Comparison of ENCODE assay signal across 16 cellular contexts in genomic region chr17:35875439-35876139, GRCh38. TPM values are rescaled to one million over a fixed set of nuclear protein-coding genes. Genes with fewer than 3 reads are reported as not detected.
DNase-seq lines count a peak whose midpoint lies in the region; ATAC-seq, FAIRE-seq and TF ChIP-seq lines count a peak whose summit lies in the region.
"Had no signal": no experiment of that assay in that cellular context is flagged by ENCODE, and none has a peak within 500 bp of the region (broad histone marks: within the 10 kb centered on the region; RNA-seq: fewer than 3 reads in every experiment).

No MANE protein-coding gene starts in this region.

- peaks cover 72 to 88% (median 80%) of the 10 kb centered on the region in 10 experiments for H3K4me1 ChIP-seq in BLaER1 treated with 17β-estradiol and CSF1 and Interleukin-3, amounts not matched to agents 10 nM and 100 nM
- H3K4me1 ChIP-seq in CD8-positive, alpha-beta memory T cell (ENCODE audit: insufficient read depth, low read length): peaks cover 36% of the 10 kb centered on the region

- POLR2A ChIA-PET in CD8-positive, alpha-beta memory T cell (lab: Charles Lee): interaction anchor here (0.5 to 4.1 kb wide), 12 partner anchors 9 to 317 kb away, joined by 3 to 37 read pairs (median 6); partner anchors contain the start of gene RDM1

- peak overlapping the region; percentile 51 to 90 (median 72) for H3K4me2 ChIP-seq in BLaER1 treated with 17β-estradiol and CSF1 and Interleukin-3, amounts not matched to agents 10 nM and 100 nM

- no peak for FAIRE-seq in D721Med (lab: Jason Lieb, UNC)

- peaks cover 48 to 90% (median 60%) of the 10 kb centered on the region in 3 donors for H3K36me3 Mint-ChIP-seq in CD8-positive, alpha-beta memory T cell
- H3K36me3 Mint-ChIP-seq in immature natural killer cell: peaks cover 42 to 62% (median 60%) of the 10 kb centered on the region in 3 donors
- H3K36me3 Mint-ChIP-seq: brain had no signal

- no peak for TF ChIP-seq CTCF in D721Med (IDR thresholded peaks at IDR 0.05; ENCODE audit: insufficient read depth, missing control alignments)

- no peaks in the 10 kb centered on the region for H3K27me3 ChIP-seq in BLaER1 treated with 17β-estradiol and CSF1 and Interleukin-3, amounts not matched to agents 10 nM and 100 nM
- no peaks in the 10 kb centered on the region for H3K27me3 ChIP-seq in CD8-positive, alpha-beta memory T cell (ENCODE audit: insufficient read depth, low read length, poor library complexity, severe bottlenecking)

- no peaks in the 10 kb centered on the region for H3K27me3 Mint-ChIP-seq in CD8-positive, alpha-beta memory T cell
- H3K27me3 Mint-ChIP-seq in immature natural killer cell (ENCODE audit: low read depth in 3 of 3): peaks cover 2 to 17% (median 13%) of the 10 kb centered on the region in 3 donors
- H3K27me3 Mint-ChIP-seq: brain had no signal

- peak overlapping the region in 10 of 11 experiments; percentile 5 to 73 (median 56); a peak in 17 of 22 replicates for H3K27ac ChIP-seq in BLaER1 treated with 17β-estradiol and CSF1 and Interleukin-3, amounts not matched to agents 10 nM and 100 nM
- H3K27ac ChIP-seq in CD8-positive, alpha-beta memory T cell (ENCODE audit: low read depth, low read length): peak overlapping the region; percentile 40

- H3K36me3 ChIP-seq in BLaER1 treated with 17β-estradiol and CSF1 and Interleukin-3, amounts not matched to agents 10 nM and 100 nM: peaks cover 0 to 14% (median 0%) of the 10 kb centered on the region in 11 experiments; a peak in 1 of 22 replicates
- H3K36me3 ChIP-seq in CD8-positive, alpha-beta memory T cell (ENCODE audit: insufficient read depth, low read length): peaks cover 4% of the 10 kb centered on the region

- peak overlapping the region; percentile 57 to 93 (median 89) for H3K27ac Mint-ChIP-seq in CD8-positive, alpha-beta memory T cell
- peak overlapping the region; percentile 87 to 97 (median 94) for H3K27ac Mint-ChIP-seq in immature natural killer cell
- H3K27ac Mint-ChIP-seq: brain had no signal

- H3K4me1 Mint-ChIP-seq in CD8-positive, alpha-beta memory T cell: peaks cover 65 to 77% (median 69%) of the 10 kb centered on the region in 3 donors
- H3K4me1 Mint-ChIP-seq in immature natural killer cell: peaks cover 84 to 93% of the 10 kb centered on the region in 2 donors
- H3K4me1 Mint-ChIP-seq: brain had no signal

- DNase-seq in CD8-positive, alpha-beta memory T cell: peak in 3 of 5 donors; percentile 22 to 63 (median 53)
- DNase-seq in UCSD-AML1 (lab: John Stamatoyannopoulos, UW; ENCODE audit: unreplicated experiment) (peak; percentile 56), immature natural killer cell (peak; percentile 37 to 54 (median 52)), D721Med (ENCODE audit: insufficient read length, low spot score) (no peak)
- DNase-seq: activated CD8-positive, alpha-beta memory T cell treated with anti-CD3 and anti-CD28 coated beads, Interleukin-2, amount 50 U/mL, for 48 hours; COR-L47; GDM1; SHP77 treated with DMSO at 0.1 percent for 48 hours; stimulated activated CD4-positive, alpha-beta T cell treated with anti-CD3 and anti-CD28 coated beads, Interleukin-4, amount 100 ng/mL, for 4 hours; stimulated activated naive CD4-positive, alpha-beta T cell treated with Interleukin-2 at 50 U/mL for 16 hours had no signal

- H3K4me3 ChIP-seq in BLaER1 treated with 17β-estradiol and CSF1 and Interleukin-3, amounts not matched to agents 10 nM and 100 nM: peak overlapping the region in 2 of 10 experiments; percentile 11 to 26; a peak in 1 of 20 replicates
- H3K4me3 ChIP-seq in CD8-positive, alpha-beta memory T cell (ENCODE audit: low read length): peak overlapping the region; percentile 53
- H3K4me3 ChIP-seq: lung had no signal

- H3K9me3 ChIP-seq in BLaER1 treated with 17β-estradiol and CSF1 and Interleukin-3, amounts not matched to agents 10 nM and 100 nM (replicated peaks in 1 of 11): no peaks in the 10 kb centered on the region
- H3K9me3 ChIP-seq in CD8-positive, alpha-beta memory T cell (ENCODE audit: low read length): no peaks in the 10 kb centered on the region

- H3K9me3 Mint-ChIP-seq in CD8-positive, alpha-beta memory T cell: no peaks in the 10 kb centered on the region
- no peaks in the 10 kb centered on the region for H3K9me3 Mint-ChIP-seq in immature natural killer cell
- H3K9me3 Mint-ChIP-seq: brain had no signal

- H3K9ac ChIP-seq in BLaER1 treated with 17β-estradiol and CSF1 and Interleukin-3, amounts not matched to agents 10 nM and 100 nM: peak overlapping the region in 4 of 11 experiments; percentile 20 to 57 (median 42); a peak in 8 of 22 replicates

- peak overlapping the region; percentile 92 to 99 (median 97) for H3K4me3 Mint-ChIP-seq in CD8-positive, alpha-beta memory T cell
- peak overlapping the region; percentile 91 to 97 (median 96) for H3K4me3 Mint-ChIP-seq in immature natural killer cell
- H3K4me3 Mint-ChIP-seq: brain had no signal

- ATAC-seq in HG03095 (IDR thresholded peaks at IDR 0.05; ENCODE audit: unreplicated experiment) (no peak), GM21529 (IDR thresholded peaks at IDR 0.05; ENCODE audit: unreplicated experiment) (no peak)
- ATAC-seq: HCT116 had no signal

- CTCF ChIA-PET in CD8-positive, alpha-beta memory T cell (lab: Charles Lee): interaction anchor here (0.7 to 15.3 kb wide), 11 partner anchors 8 to 197 kb away, joined by 3 to 144 read pairs (median 6); no protein-coding TSS in a partner anchor

- H4K20me1 ChIP-seq in BLaER1 treated with 17β-estradiol and CSF1 and Interleukin-3, amounts not matched to agents 10 nM and 100 nM: no peaks in the 10 kb centered on the region

RNA-seq across cellular contexts. Expression of gene CCL5, which starts 4.6 kb away (rescaled TPM):
- total RNA-seq in CD8-positive, alpha-beta memory T cell: 100 to 1,000 TPM; 580 to 591 TPM
- polyA plus RNA-seq in CD8-positive, alpha-beta memory T cell: 2,769 TPM
- 1,000 to 10,000 TPM; 1,095 to 2,255 (median 1,960) TPM for polyA plus RNA-seq in immature natural killer cell

RNA-seq across cellular contexts. Expression of gene HEATR9, which starts 6.9 kb away (rescaled TPM):
- total RNA-seq in CD8-positive, alpha-beta memory T cell: 1 to 10 TPM; 2.3 to 2.6 TPM
- 0.55 TPM for polyA plus RNA-seq in CD8-positive, alpha-beta memory T cell
- under 1 TPM in 2 of 3 donors, not detected in 1; 0.11 to 0.19 TPM for polyA plus RNA-seq in immature natural killer cell

RNA-seq across cellular contexts. Expression of gene RDM1, which starts 55.0 kb away (rescaled TPM):
- total RNA-seq in CD8-positive, alpha-beta memory T cell: 1 to 10 TPM; 2.5 to 3.1 TPM
- polyA plus RNA-seq in CD8-positive, alpha-beta memory T cell: 2.8 TPM
- polyA plus RNA-seq in immature natural killer cell: 1 to 10 TPM in 1 of 3 donors, under 1 TPM in 1, not detected in 1; 0.82 to 1.7 TPM
- total RNA-seq: lung had no signal
